24 cellular contexts compared by ENCODE assay signal in genomic region chr3:161332792-161333191, GRCh38. TPM values are rescaled to one million over a fixed set of nuclear protein-coding genes. Genes with fewer than 3 reads are reported as not detected.
"Had no signal": no experiment of that assay in that cellular context is flagged by ENCODE, and none has a peak within 500 bp of the region (broad histone marks: within the 10 kb centered on the region; RNA-seq: fewer than 3 reads in every experiment).

No MANE protein-coding gene starts in this region.

- H2AFZ ChIP-seq: neural progenitor cell had no signal

- ATAC-seq: left lobe of liver; stimulated activated effector memory CD8-positive, alpha-beta T cell treated with anti-CD3 and anti-CD28 coated beads, Interleukin-12 subunit alpha, Interleukin-12 subunit beta, amount 100 ng/mL, for 72 hours had no signal

- H3K9ac ChIP-seq: neural progenitor cell had no signal

- H3K4me2 ChIP-seq: neural progenitor cell had no signal

- H3K4me3 ChIP-seq: coronary artery, esophagus squamous epithelium, lung, neural progenitor cell, prostate gland, right atrium auricular region, sigmoid colon, stomach, thyroid gland, vagina had no signal

- H3K27ac ChIP-seq: coronary artery, esophagus squamous epithelium, neural progenitor cell, prostate gland, right atrium auricular region, sigmoid colon, stomach, thyroid gland, vagina had no signal

- H3K27me3 ChIP-seq: esophagus squamous epithelium, neural progenitor cell, right atrium auricular region, sigmoid colon, stomach, thyroid gland, vagina had no signal

- DNase-seq: dermis blood vessel endothelial cell; effector memory CD4-positive, alpha-beta T cell; erythroblast; esophagus squamous epithelium; kidney; naive B cell; sigmoid colon; stimulated activated CD4-positive, alpha-beta T cell treated with anti-CD3 and anti-CD28 coated beads, Interleukin-2, amount 100 ng/mL, for 24 hours; stimulated activated CD4-positive, alpha-beta T cell treated with anti-CD3 and anti-CD28 coated beads, Interleukin-4, amount 100 ng/mL, for 24 hours; stimulated activated naive CD4-positive, alpha-beta T cell treated with Interleukin-2 at 50 U/mL for 16 hours; stomach; thyroid gland; trophoblast cell had no signal

- H3K36me3 ChIP-seq: esophagus squamous epithelium, neural progenitor cell, prostate gland, right atrium auricular region, sigmoid colon, stomach, thyroid gland, vagina had no signal

- H3K4me1 ChIP-seq: esophagus squamous epithelium, neural progenitor cell, prostate gland, right atrium auricular region, sigmoid colon, stomach, thyroid gland, vagina had no signal

- H3K9me3 ChIP-seq: esophagus squamous epithelium, prostate gland, right atrium auricular region, sigmoid colon, stomach, thyroid gland, vagina had no signal

RNA-seq across cellular contexts. Expression of gene SPTSSB, which starts 38.5 kb away (rescaled TPM):
- total RNA-seq: dermis blood vessel endothelial cell, endothelial cell of umbilical vein, fibroblast of villous mesenchyme, osteocyte, right atrium auricular region, sigmoid colon, thyroid gland had no signal
